In genomic region chr10:67783576-67784294, GRCh38 we compare ENCODE assay signal across 11 cellular contexts. TPM values are rescaled to one million over a fixed set of nuclear protein-coding genes. Genes with fewer than 3 reads are reported as not detected.
DNase-seq lines count a peak whose midpoint lies in the region; ATAC-seq and TF ChIP-seq lines count a peak whose summit lies in the region.
"Had no signal": no experiment of that assay in that cellular context is flagged by ENCODE, and none has a peak within 500 bp of the region (broad histone marks: within the 10 kb centered on the region; RNA-seq: fewer than 3 reads in every experiment).

No MANE protein-coding gene starts in this region.

- DNase-seq in medulla oblongata (ENCODE audit: extremely low spot score) (peak; percentile 46), adrenal gland (no peak), esophagus squamous epithelium (lab: John Stamatoyannopoulos, UW) (no peak), activated gamma-delta T cell treated with Interleukin-2 at 50 U/mL for 16 hours (no peak)
- DNase-seq: GF-D8, NCI-H526 treated with DMSO at 0.1 percent for 48 hours, trophoblast cell had no signal

- H3K4me1 ChIP-seq in Loucy (ENCODE audit: insufficient read depth, low read length, poor library complexity, severe bottlenecking) (peaks cover 5% of the 10 kb centered on the region), adrenal gland (replicated peaks in 1 of 2) (no peaks in the 10 kb centered on the region), esophagus squamous epithelium (no peaks in the 10 kb centered on the region)

- H3F3A ChIP-seq in Loucy (ENCODE audit: low read depth), result no peaks in the 10 kb centered on the region

- TF ChIP-seq CTCF in Loucy (conservative IDR thresholded peaks at IDR 0.05; ENCODE audit: low read length), result no peak
- TF ChIP-seq CTCF in adrenal gland (IDR thresholded peaks at IDR 0.05), result no peak
- no peak for TF ChIP-seq CTCF in esophagus squamous epithelium (IDR thresholded peaks at IDR 0.05)

- H3K4me3 ChIP-seq in Loucy (ENCODE audit: low read length, poor library complexity, severe bottlenecking) (no peak overlapping the region), adrenal gland (no peak overlapping the region), esophagus squamous epithelium (no peak overlapping the region)

- H2AFZ ChIP-seq in Loucy (ENCODE audit: low read length), result peak overlapping the region; percentile 74

- no peak overlapping the region for H3K27ac ChIP-seq in adrenal gland
- H3K27ac ChIP-seq in esophagus squamous epithelium, result no peak overlapping the region

- no peaks in the 10 kb centered on the region for H3K9me2 ChIP-seq in Loucy (replicated peaks; ENCODE audit: low read depth, low read length)

- TF ChIP-seq POLR2A in adrenal gland (IDR thresholded peaks at IDR 0.05) (no peak), esophagus squamous epithelium (IDR thresholded peaks at IDR 0.05) (no peak)

- no peaks in the 10 kb centered on the region for H3K36me3 ChIP-seq in Loucy (ENCODE audit: insufficient read depth, low read length)
- no peaks in the 10 kb centered on the region for H3K36me3 ChIP-seq in adrenal gland (replicated peaks in 1 of 2)
- no peaks in the 10 kb centered on the region for H3K36me3 ChIP-seq in esophagus squamous epithelium

- intact Hi-C loops in adrenal gland (cut with DNase I) (loop anchor here in 1 of 2 donors (5.0 kb wide), 1 partner anchor 86 kb away; the partner anchor contains the start of gene CTNNA3), esophagus squamous epithelium (cut with DNase I) (loop anchor here (5.0 kb wide), 1 partner anchor 86 kb away; the partner anchor contains the start of gene CTNNA3)

- no peaks in the 10 kb centered on the region for H3K27me3 ChIP-seq in Loucy (ENCODE audit: insufficient read depth, low read length, poor library complexity, severe bottlenecking)
- H3K27me3 ChIP-seq in adrenal gland, result no peaks in the 10 kb centered on the region
- no peaks in the 10 kb centered on the region for H3K27me3 ChIP-seq in esophagus squamous epithelium

- no peaks in the 10 kb centered on the region for H3K9me3 ChIP-seq in Loucy (ENCODE audit: insufficient read depth, low read depth, low read length)
- H3K9me3 ChIP-seq in adrenal gland (replicated peaks in 1 of 3), result no peaks in the 10 kb centered on the region
- no peaks in the 10 kb centered on the region for H3K9me3 ChIP-seq in esophagus squamous epithelium

- no peak overlapping the region for H3K9ac ChIP-seq in Loucy (ENCODE audit: low read depth, low read length, poor library complexity, severe bottlenecking)

- H4K20me1 ChIP-seq in Loucy (ENCODE audit: insufficient read depth, low read length, poor library complexity, severe bottlenecking), result no peaks in the 10 kb centered on the region

- peak overlapping the region; percentile 26 for H3K4me2 ChIP-seq in Loucy (ENCODE audit: low read depth, low read length, poor library complexity, severe bottlenecking)

- no peaks in the 10 kb centered on the region for H3K79me2 ChIP-seq in Loucy (ENCODE audit: insufficient read depth, low read length)

- ATAC-seq in GM18861 (IDR thresholded peaks at IDR 0.05; ENCODE audit: unreplicated experiment) (peak; percentile 36), GM21529 (IDR thresholded peaks at IDR 0.05; ENCODE audit: unreplicated experiment) (peak; percentile 34)

- WGBS in adrenal gland, 4 donors, result 73 to 76% (median 75%) methylated on average over 5 of the region's 5 CpGs
- WGBS in esophagus squamous epithelium, 2 donors, result 80% methylated on average over 5 of the region's 5 CpGs

RNA-seq across cellular contexts. Expression of gene DNAJC12, which starts 54.3 kb away (rescaled TPM):
- total RNA-seq in adrenal gland, result 100 to 1,000 TPM in 2 of 8 donors, 10 to 100 TPM in 6; 38.7 to 228 (median 65.2) TPM
- 100 to 1,000 TPM in 1 of 3 donors, 10 to 100 TPM in 2; 21.0 to 134 (median 58.4) TPM for polyA plus RNA-seq in adrenal gland
- 1 to 10 TPM in 1 of 4 donors, under 1 TPM in 1, not detected in 2; 0.76 to 2.7 TPM for total RNA-seq in esophagus squamous epithelium
- total RNA-seq: mononuclear cell had no signal

Comparison
In these comparisons a context has a peak if more than half of its experiments do, and no peak if none do; other contexts are left out.
1. RNA of gene DNAJC12, which starts 54.3 kb away (total RNA-seq): 38.7 to 228 TPM in adrenal gland; 0.76 to 2.7 TPM in esophagus squamous epithelium; every median in the first group is over 10 times any median in the second.